ENCODE assay signal across 1 cellular context in genomic region chr7:139230774-139231512, GRCh38.
TF ChIP-seq lines count a peak whose summit lies in the region.

Gene UBN2 (plus strand): TSS chr7:139231237. CDS start chr7:139231485, 248 bp downstream.

TF ChIP-seq in HepG2, 621 proteins besides CTCF, POLR2A, EP300 and RAD21 (continued from another document and continues in another):
- TF ChIP-seq ZBTB44 (CRISPR knock-in tag; IDR thresholded peaks at IDR 0.05) (no peak), TRIM22 (IDR thresholded peaks at IDR 0.05) (no peak), ATM (IDR thresholded peaks at IDR 0.05; ENCODE audit: borderline replicate concordance) (no peak), ZNF121 (CRISPR knock-in tag; IDR thresholded peaks at IDR 0.05) (no peak), CHD4 (IDR thresholded peaks at IDR 0.05; ENCODE audit: borderline replicate concordance, low read length) (no peak), MTF1 (CRISPR knock-in tag; IDR thresholded peaks at IDR 0.05) (no peak), ZNF10 (CRISPR knock-in tag; IDR thresholded peaks at IDR 0.05; ENCODE audit: borderline replicate concordance, low read depth) (no peak), ARID2 (CRISPR knock-in tag; IDR thresholded peaks at IDR 0.05; ENCODE audit: borderline replicate concordance) (no peak), MZF1 (CRISPR knock-in tag; IDR thresholded peaks at IDR 0.05; ENCODE audit: borderline replicate concordance) (no peak), CBFB (CRISPR knock-in tag; IDR thresholded peaks at IDR 0.05) (peak; percentile 60), ATRX (CRISPR knock-in tag; IDR thresholded peaks at IDR 0.05; ENCODE audit: borderline replicate concordance) (no peak), YEATS2 (CRISPR knock-in tag; IDR thresholded peaks at IDR 0.05; ENCODE audit: borderline replicate concordance) (peak; percentile 61; the same call in 1 of the 2 replicates), ZNF597 (CRISPR knock-in tag; IDR thresholded peaks at IDR 0.05) (no peak), ZSCAN29 (CRISPR knock-in tag; conservative IDR thresholded peaks at IDR 0.05) (no peak), RBM39 (IDR thresholded peaks at IDR 0.05; ENCODE audit: low read depth, low read length, poor library complexity, severe bottlenecking) (peak; percentile 35), TFAP4 (IDR thresholded peaks at IDR 0.05; ENCODE audit: borderline replicate concordance, low read depth) (0 out of 2 replicates have a peak, but pooled peaks have one; percentile 6), PAF1 (CRISPR knock-in tag; IDR thresholded peaks at IDR 0.05) (no peak), ARNT (IDR thresholded peaks at IDR 0.05) (no peak), ZNF792 (CRISPR knock-in tag; IDR thresholded peaks at IDR 0.05) (no peak; the same call in 1 of the 2 replicates), HMGXB3 (CRISPR knock-in tag; IDR thresholded peaks at IDR 0.05; ENCODE audit: borderline replicate concordance) (peak; percentile 45; the same call in 1 of the 2 replicates), DPF2 (CRISPR knock-in tag; IDR thresholded peaks at IDR 0.05; ENCODE audit: borderline replicate concordance, low read depth) (no peak), ZUFSP (CRISPR knock-in tag; IDR thresholded peaks at IDR 0.05; ENCODE audit: borderline replicate concordance) (no peak), ZHX1 (CRISPR knock-in tag; IDR thresholded peaks at IDR 0.05; ENCODE audit: low read depth) (peak; percentile 93), GZF1 (CRISPR knock-in tag; IDR thresholded peaks at IDR 0.05) (no peak), ZNF605 (CRISPR knock-in tag; IDR thresholded peaks at IDR 0.05) (peak; percentile 90), HNF1B (CRISPR knock-in tag; IDR thresholded peaks at IDR 0.05) (no peak; the same call in 1 of the 2 replicates), HNF1A (IDR thresholded peaks at IDR 0.05; ENCODE audit: low read depth) (no peak), HNF1A (CRISPR knock-in tag; IDR thresholded peaks at IDR 0.05; ENCODE audit: borderline replicate concordance) (peak; percentile 42; the same call in 1 of the 2 replicates), ZNF160 (CRISPR knock-in tag; IDR thresholded peaks at IDR 0.05) (peak; percentile 67), ZNF503 (CRISPR knock-in tag; IDR thresholded peaks at IDR 0.05) (peak; percentile 54; the same call in 1 of the 2 replicates), ZNF784 (CRISPR knock-in tag; IDR thresholded peaks at IDR 0.05; ENCODE audit: borderline replicate concordance) (no peak)
